In the genomic region with DNA sequence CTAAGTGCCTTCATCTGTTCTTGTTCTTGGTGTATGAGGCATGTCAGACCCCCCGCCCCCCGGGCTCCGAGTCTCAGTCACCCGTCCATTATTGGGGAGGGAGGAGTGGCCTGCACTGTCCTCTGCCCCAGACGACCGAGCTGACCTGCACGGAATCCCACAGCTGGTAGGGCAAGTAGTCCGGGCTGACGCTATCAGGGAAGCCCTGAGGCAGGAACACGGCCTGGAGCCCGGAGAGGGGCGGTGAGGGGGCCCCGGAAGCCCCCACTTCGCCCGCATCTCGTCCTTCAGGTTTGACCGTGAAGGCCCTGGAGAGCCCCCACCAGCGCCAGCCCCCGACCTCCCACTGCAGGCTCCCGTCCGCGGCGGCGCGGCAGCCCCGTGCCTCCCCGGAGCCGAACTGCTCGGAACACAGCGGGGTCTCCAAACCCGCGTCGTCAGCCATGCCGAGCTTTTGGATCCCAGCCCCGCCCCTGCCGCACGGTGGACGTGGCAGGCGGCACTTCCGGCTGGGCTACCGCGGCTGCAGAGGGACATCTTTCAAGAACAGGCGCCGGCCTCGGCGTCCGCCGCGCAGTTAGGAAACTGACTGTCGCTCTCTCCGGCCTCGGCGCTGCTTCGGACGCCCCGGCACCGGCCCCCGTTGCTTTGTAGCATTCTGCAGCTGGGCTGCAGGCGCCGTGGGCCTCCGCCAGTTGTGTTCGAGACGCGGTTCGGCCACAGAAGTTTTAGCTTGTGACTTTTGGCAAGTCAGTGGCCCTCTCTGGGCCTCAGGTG, we compare ENCODE assay signal across 1 cellular context.
A peak's percentile ranks its signal among the peaks of the same experiment; 100 is the strongest.
TF ChIP-seq lines count a peak whose summit lies in the region.

TSS of gene RUSF1 (minus strand) at position 463 of the 777 bp plus-strand sequence. CDS start at position 445, 18 bp downstream.

TF ChIP-seq in K562, 482 proteins besides CTCF, POLR2A, EP300 and RAD21 (continued from another document):
- TF ChIP-seq MLLT1 (IDR thresholded peaks at IDR 0.05) = 0 out of 4 replicates have a peak, but pooled peaks have one; percentile 17 to 22
TF ChIP-seq in K562: peak in this region for 147.
